Comparison of ENCODE assay signal across 1 cellular context in genomic region chr1:214281030-214281901, GRCh38.
TF ChIP-seq lines count a peak whose summit lies in the region.

Gene SMYD2 (plus strand): TSS chr1:214281159. CDS start chr1:214281255, 96 bp downstream.

TF ChIP-seq in GM12878, 131 proteins besides CTCF, POLR2A, EP300 and RAD21 (continued from another document):
- TF ChIP-seq DPF2 (IDR thresholded peaks at IDR 0.05) (peak; percentile 70; the same call in 1 of the 2 replicates), ZNF622 (IDR thresholded peaks at IDR 0.05) (no peak), MYC (IDR thresholded peaks at IDR 0.05; ENCODE audit: insufficient read depth, insufficient read length, insufficient replicate concordance, low read length, severe bottlenecking) (peak; percentile 76), NKRF (conservative IDR thresholded peaks at IDR 0.05) (peak; percentile 70), PAX8 (IDR thresholded peaks at IDR 0.05) (no peak), SIN3A (IDR thresholded peaks at IDR 0.05; ENCODE audit: low read depth, low read length) (0 out of 2 replicates have a peak, but pooled peaks have one; percentile 21), BHLHE40 (IDR thresholded peaks at IDR 0.05; ENCODE audit: borderline replicate concordance in 1 of 2, low read depth in 2 of 2, low read length in 1 of 2) (peak; percentile 88 to 94), NRF1 (conservative IDR thresholded peaks at IDR 0.05; ENCODE audit: low read depth, low read length) (no peak), EGR1 (IDR thresholded peaks at IDR 0.05; ENCODE audit: borderline replicate concordance in 1 of 2, low read depth in 2 of 2, low read length in 2 of 2) (peak in 1 of 2 experiments; percentile 81; a peak in 2 of 3 replicates), ZNF687 (IDR thresholded peaks at IDR 0.05) (peak; percentile 60; the same call in 1 of the 2 replicates)
TF ChIP-seq in GM12878: peak in this region for 22.
